31 cellular contexts compared by ENCODE assay signal in the genomic region with DNA sequence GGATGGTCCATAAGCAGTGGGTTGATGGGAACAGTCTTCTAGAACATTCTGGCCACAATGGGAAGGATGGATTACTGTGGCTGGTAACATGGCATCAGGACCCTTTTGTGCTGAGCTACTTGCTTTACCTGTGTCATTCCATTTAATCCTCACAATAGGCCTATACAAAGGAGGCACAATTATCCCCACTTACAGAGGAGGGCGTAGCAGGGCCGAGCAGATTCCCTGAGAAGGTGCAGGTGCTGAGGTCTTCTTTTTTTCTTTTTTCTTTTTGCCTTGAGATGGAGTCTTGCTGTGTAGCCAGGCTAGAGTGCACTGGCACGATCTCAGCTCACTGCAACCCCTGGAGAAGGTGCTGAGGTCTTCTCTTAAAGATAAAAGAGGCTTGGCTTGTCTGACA. TPM values are rescaled to one million over a fixed set of nuclear protein-coding genes. Genes with fewer than 3 reads are reported as not detected.
"Had no signal": no experiment of that assay in that cellular context is flagged by ENCODE, and none has a peak within 500 bp of the region (broad histone marks: within the 10 kb centered on the region; RNA-seq: fewer than 3 reads in every experiment).

No MANE protein-coding gene starts in this region.

- ATAC-seq: activated naive CD4-positive, alpha-beta T cell treated with anti-CD3 and anti-CD28 coated beads, Interleukin-2, amount 50 U/mL, for 72 hours; activated naive CD8-positive, alpha-beta T cell treated with anti-CD3 and anti-CD28 coated beads, Interleukin-2, amount 50 U/mL, for 24 hours; activated T-cell treated with anti-CD3 and anti-CD28 coated beads, Interleukin-2, amount 50 U/mL, for 4 hours; body of pancreas; K562; T-helper 17 cell had no signal

- H3K36me3 Mint-ChIP-seq: activated CD4-positive, alpha-beta memory T cell treated with anti-CD3 and anti-CD28 coated beads for 36 hours; activated naive CD4-positive, alpha-beta T cell treated with anti-CD3 and anti-CD28 coated beads, Interleukin-2, amount 50 U/mL, for 72 hours had no signal

- H3K4me3 Mint-ChIP-seq: activated CD4-positive, alpha-beta memory T cell treated with anti-CD3 and anti-CD28 coated beads for 36 hours; activated CD4-positive, alpha-beta T cell treated with anti-CD3 and anti-CD28 coated beads, Interleukin-2, amount 10 ng/mL, durations not matched to agents 7 days and 5 days; activated naive CD8-positive, alpha-beta T cell treated with anti-CD3 and anti-CD28 coated beads, Interleukin-2, amount 50 U/mL, for 24 hours; activated T-cell treated with anti-CD3 and anti-CD28 coated beads, Interleukin-2, amount 50 U/mL, for 4 hours; T-helper 17 cell had no signal

- H3K36me3 ChIP-seq: ascending aorta had no signal

- H3K4me1 ChIP-seq: ascending aorta, body of pancreas had no signal

- H3K9me3 ChIP-seq: ascending aorta, body of pancreas had no signal

- H3K27ac Mint-ChIP-seq: activated CD4-positive, alpha-beta memory T cell treated with anti-CD3 and anti-CD28 coated beads for 36 hours; activated CD4-positive, alpha-beta T cell treated with anti-CD3 and anti-CD28 coated beads, Interleukin-2, amount 10 ng/mL, durations not matched to agents 7 days and 5 days; activated naive CD4-positive, alpha-beta T cell treated with anti-CD3 and anti-CD28 coated beads, Interleukin-2, amount 50 U/mL, for 72 hours; activated naive CD8-positive, alpha-beta T cell treated with anti-CD3 and anti-CD28 coated beads, Interleukin-2, amount 50 U/mL, for 24 hours; T-helper 17 cell had no signal

- FAIRE-seq: K562, TTC549 had no signal

- H3K4me1 Mint-ChIP-seq: activated CD4-positive, alpha-beta T cell treated with anti-CD3 and anti-CD28 coated beads, Interleukin-2, amount 10 ng/mL, durations not matched to agents 7 days and 5 days; activated naive CD8-positive, alpha-beta T cell treated with anti-CD3 and anti-CD28 coated beads, Interleukin-2, amount 50 U/mL, for 24 hours; T-helper 17 cell had no signal

- DNase-seq: activated CD4-positive, alpha-beta memory T cell treated with anti-CD3 and anti-CD28 coated beads for 36 hours; activated CD4-positive, alpha-beta T cell treated with anti-CD3 and anti-CD28 coated beads, Interleukin-2, amount 10 ng/mL, durations not matched to agents 7 days and 5 days; activated CD4-positive, CD25-positive, alpha-beta regulatory T cell; activated CD8-positive, alpha-beta memory T cell treated with anti-CD3 and anti-CD28 coated beads for 24 hours; activated effector memory CD4-positive, alpha-beta T cell treated with anti-CD3 and anti-CD28 coated beads, Interleukin-2, amount 50 U/mL, for 16 hours; activated naive CD4-positive, alpha-beta T cell treated with Interleukin-2 at 50 U/mL for 16 hours; activated naive CD8-positive, alpha-beta T cell treated with anti-CD3 and anti-CD28 coated beads, Interleukin-2, amount 50 U/mL, for 24 hours; activated T-cell treated with anti-CD3 and anti-CD28 coated beads, Interleukin-2, amount 50 U/mL, for 4 hours; amniotic stem cell; body of pancreas; central memory CD4-positive, alpha-beta T cell; Karpas-422; MM.1S; NCI-H1105; NCI-H1436; NCI-H1694 treated with DMSO at 0.1 percent for 48 hours; NCI-H2081; NCI-H2171; NCI-H2227 treated with DMSO at 0.1 percent for 48 hours; NCI-H510A; NCI-H526 treated with DMSO at 0.1 percent for 48 hours; SIG-M5; T-helper 17 cell; T1000 had no signal

- H3K27me3 Mint-ChIP-seq: activated CD4-positive, alpha-beta memory T cell treated with anti-CD3 and anti-CD28 coated beads for 36 hours; activated CD4-positive, alpha-beta T cell treated with anti-CD3 and anti-CD28 coated beads, Interleukin-2, amount 10 ng/mL, durations not matched to agents 7 days and 5 days; activated naive CD8-positive, alpha-beta T cell treated with anti-CD3 and anti-CD28 coated beads, Interleukin-2, amount 50 U/mL, for 24 hours; T-helper 17 cell had no signal

- H3K9me3 Mint-ChIP-seq: activated CD4-positive, alpha-beta memory T cell treated with anti-CD3 and anti-CD28 coated beads for 36 hours; activated CD4-positive, alpha-beta T cell treated with anti-CD3 and anti-CD28 coated beads, Interleukin-2, amount 10 ng/mL, durations not matched to agents 7 days and 5 days; activated naive CD4-positive, alpha-beta T cell treated with anti-CD3 and anti-CD28 coated beads, Interleukin-2, amount 50 U/mL, for 72 hours; activated naive CD8-positive, alpha-beta T cell treated with anti-CD3 and anti-CD28 coated beads, Interleukin-2, amount 50 U/mL, for 24 hours; activated T-cell treated with anti-CD3 and anti-CD28 coated beads, Interleukin-2, amount 50 U/mL, for 4 hours had no signal

- H3K4me3 ChIP-seq: ascending aorta, body of pancreas, K562 had no signal

- H3K27me3 ChIP-seq: ascending aorta, body of pancreas had no signal

- H3K27ac ChIP-seq: ascending aorta, body of pancreas had no signal

RNA-seq across cellular contexts. Expression of a gene that starts 6.7 kb away (rescaled TPM):
- total RNA-seq: activated CD4-positive, alpha-beta memory T cell treated with anti-CD3 and anti-CD28 coated beads for 36 hours; activated CD4-positive, alpha-beta T cell treated with anti-CD3 and anti-CD28 coated beads, Interleukin-2, amount 10 ng/mL, durations not matched to agents 7 days and 5 days; activated naive CD4-positive, alpha-beta T cell treated with anti-CD3 and anti-CD28 coated beads, Interleukin-2, amount 50 U/mL, for 72 hours; activated T-cell treated with anti-CD3 and anti-CD28 coated beads, Interleukin-2, amount 50 U/mL, for 4 hours; ascending aorta; body of pancreas; bronchial epithelial cell; K562; OCI-LY7; RPMI7951; T-helper 17 cell had no signal
- polyA plus RNA-seq: K562 had no signal
